1 cellular context compared by ENCODE assay signal in genomic region chrX:57817302-57817701, GRCh38.
TF ChIP-seq lines count a peak whose summit lies in the region.

No MANE protein-coding gene starts in this region.

TF ChIP-seq in SK-N-SH treated with all-trans-retinoic acid at 6 μM for 48 hours, 23 proteins besides CTCF, POLR2A, EP300 and RAD21 (continued from another document):
- TF ChIP-seq PATZ1 (CRISPR knock-in tag; IDR thresholded peaks at IDR 0.05; ENCODE audit: borderline replicate concordance) (no peak), POU6F1 (CRISPR knock-in tag; IDR thresholded peaks at IDR 0.05; ENCODE audit: borderline replicate concordance, low read depth) (no peak)
